Comparison of ENCODE assay signal across 23 cellular contexts in the genomic region with DNA sequence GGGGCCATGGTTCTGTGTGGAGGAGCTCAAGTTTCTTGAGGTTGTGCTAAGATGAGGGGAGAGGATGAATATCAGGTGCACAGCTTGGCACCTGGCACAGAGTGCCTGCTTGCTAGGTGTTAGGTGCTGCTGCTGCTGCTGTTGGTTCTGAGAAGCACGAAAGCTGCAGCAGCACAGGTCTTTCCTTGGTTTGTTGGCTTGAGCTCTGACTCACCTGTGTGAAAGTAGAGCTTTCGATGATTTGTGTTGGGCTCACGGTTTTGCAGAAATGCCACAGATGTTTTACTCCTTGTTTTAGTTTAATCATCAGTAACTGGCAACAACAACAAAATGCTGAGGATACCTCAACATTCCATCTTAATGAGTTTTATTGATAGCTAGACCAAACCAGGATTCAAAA.
DNase-seq lines count a peak whose midpoint lies in the region; ATAC-seq and TF ChIP-seq lines count a peak whose summit lies in the region.
"Had no signal": no experiment of that assay in that cellular context is flagged by ENCODE, and none has a peak within 500 bp of the region (broad histone marks: within the 10 kb centered on the region; RNA-seq: fewer than 3 reads in every experiment).

No MANE protein-coding gene starts in this region.

- no peaks in the 10 kb centered on the region for H3K9me3 ChIP-seq in RWPE2 (ENCODE audit: severe bottlenecking)
- H3K9me3 ChIP-seq: Caco-2 had no signal

- no peaks in the 10 kb centered on the region for H3K27me3 ChIP-seq in RWPE2 (ENCODE audit: insufficient read depth, poor library complexity, severe bottlenecking)

- no peaks in the 10 kb centered on the region for H3K36me3 ChIP-seq in RWPE2 (ENCODE audit: low read depth)

- ATAC-seq in RWPE2 (ENCODE audit: low read depth) = peak; percentile 81
- ATAC-seq in GM21360 (IDR thresholded peaks at IDR 0.05; ENCODE audit: unreplicated experiment) = no peak
- ATAC-seq: CD8-positive, alpha-beta T cell had no signal

- peak; percentile 14 for DNase-seq in NCI-H2107 treated with DMSO at 0.1 percent for 48 hours (lab: John Stamatoyannopoulos, UW; ENCODE audit: unreplicated experiment)
- DNase-seq in NCI-H2107 (lab: John Stamatoyannopoulos, UW) = no peak
- no peak for DNase-seq in RWPE2 (ENCODE audit: low spot score)
- DNase-seq in epithelial cell of esophagus (ENCODE audit: low read depth) = peak; percentile 85
- DNase-seq in renal cortical epithelial cell (ENCODE audit: low read depth) = peak; percentile 25
- no peak for DNase-seq in activated gamma-delta T cell (lab: John Stamatoyannopoulos, UW)
- no peak for DNase-seq in pons (ENCODE audit: low spot score)
- DNase-seq: Caco-2; CD8-positive, alpha-beta T cell; GM23248; H9; NCI-H1092 treated with DMSO at 0.1 percent for 48 hours; NCI-H1436; NCI-H187; NCI-H2081 treated with DMSO at 0.1 percent for 48 hours; NCI-H69; NK-92 treated with Interleukin-12 subunit alpha and Interleukin-12 subunit beta, amount 100 ng/mL, for 24 hours; PC-9; SHP77 had no signal

- H3K27ac ChIP-seq in RWPE2 (ENCODE audit: poor library complexity, severe bottlenecking) = no peak overlapping the region
- H3K27ac ChIP-seq: 22Rv1, C4-2B, GM23248, KMS-11, PC-9 had no signal

- H3K4me1 ChIP-seq in RWPE2 (ENCODE audit: insufficient read depth, poor library complexity, severe bottlenecking) = no peaks in the 10 kb centered on the region
- H3K4me1 ChIP-seq: Caco-2 had no signal

- H3K4me3 ChIP-seq in RWPE2 (ENCODE audit: severe bottlenecking) (no peak overlapping the region), epithelial cell of esophagus (ENCODE audit: low read length) (no peak overlapping the region)
- H3K4me3 ChIP-seq: GM23248, PC-9 had no signal

- no peak for TF ChIP-seq CTCF in RWPE2 (IDR thresholded peaks at IDR 0.05; ENCODE audit: poor library complexity, severe bottlenecking)
- no peak for TF ChIP-seq CTCF in epithelial cell of esophagus (IDR thresholded peaks at IDR 0.05; ENCODE audit: insufficient read depth, low read depth, low read length, missing control alignments)

Comparison
In these comparisons a context has a peak if more than half of its experiments do, and no peak if none do; other contexts are left out.
1. DNase-seq: peak in NCI-H2107 treated with DMSO at 0.1 percent for 48 hours (single experiment), epithelial cell of esophagus (single experiment) and renal cortical epithelial cell (single experiment); none in NCI-H2107 (single experiment), RWPE2 (single experiment), activated gamma-delta T cell (single experiment) and pons (single experiment).